Comparison of ENCODE assay signal across 22 cellular contexts in the genomic region with DNA sequence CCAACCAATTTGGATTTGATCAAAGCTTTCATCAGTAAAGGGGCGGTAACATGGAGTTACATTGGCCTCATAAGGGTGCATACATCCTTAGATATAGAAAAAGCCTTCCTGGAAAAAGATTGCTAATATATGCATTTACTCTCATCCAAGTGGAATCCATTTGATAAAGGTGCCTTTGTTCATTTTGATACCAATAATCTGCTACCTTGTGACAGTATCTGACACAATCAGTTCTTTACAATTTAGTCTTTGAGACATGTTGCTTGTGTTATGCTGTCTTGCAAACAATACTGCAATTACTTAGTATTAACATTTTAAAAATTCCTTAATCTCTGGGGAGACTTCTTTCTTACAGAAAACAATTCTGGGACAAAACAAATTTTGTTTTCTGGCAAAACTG.
DNase-seq lines count a peak whose midpoint lies in the region; ATAC-seq and TF ChIP-seq lines count a peak whose summit lies in the region.
"Had no signal": no experiment of that assay in that cellular context is flagged by ENCODE, and none has a peak within 500 bp of the region (broad histone marks: within the 10 kb centered on the region; RNA-seq: fewer than 3 reads in every experiment).

No MANE protein-coding gene starts in this region.

- no peaks in the 10 kb centered on the region for H3K9me3 Mint-ChIP-seq in CD4-positive, alpha-beta T cell
- H3K9me3 Mint-ChIP-seq: CD8-positive, alpha-beta T cell had no signal

- H3K4me3 Mint-ChIP-seq in CD4-positive, alpha-beta T cell = peak overlapping the region; percentile 58
- H3K4me3 Mint-ChIP-seq: CD14-positive monocyte; CD4-positive, CD25-positive, alpha-beta regulatory T cell; CD8-positive, alpha-beta T cell had no signal

- intact Hi-C loops in CD4-positive, alpha-beta T cell (cut with DNase I, micrococcal nuclease) = no loop called here

- POLR2A ChIA-PET in CD4-positive, alpha-beta T cell (lab: Charles Lee) = no interaction called here

- H3K27me3 Mint-ChIP-seq in CD4-positive, alpha-beta T cell = no peaks in the 10 kb centered on the region
- H3K27me3 Mint-ChIP-seq: CD4-positive, CD25-positive, alpha-beta regulatory T cell had no signal

- H3K9me3 ChIP-seq in CD4-positive, alpha-beta T cell (ENCODE audit: control insufficient read depth, low read length) = no peaks in the 10 kb centered on the region
- H3K9me3 ChIP-seq: BLaER1 had no signal

- no peaks in the 10 kb centered on the region for H3K27me3 ChIP-seq in CD4-positive, alpha-beta T cell (ENCODE audit: control insufficient read depth, insufficient read depth, low read length)
- H3K27me3 ChIP-seq: BE2C, BLaER1 had no signal

- peaks cover 36% of the 10 kb centered on the region for H3K4me1 Mint-ChIP-seq in CD4-positive, alpha-beta T cell (ENCODE audit: low read depth)
- H3K4me1 Mint-ChIP-seq: CD14-positive monocyte; CD4-positive, CD25-positive, alpha-beta regulatory T cell had no signal

- DNase-seq in CD4-positive, alpha-beta T cell = no peak
- DNase-seq in COLO829 (ENCODE audit: low spot score) (peak; percentile 64), foreskin melanocyte (peak; percentile 62), NCI-H1930 (lab: John Stamatoyannopoulos, UW) (no peak), midbrain (lab: John Stamatoyannopoulos, UW) (no peak)
- DNase-seq: 8988T; ACHN; BE2C; C1 segment of cervical spinal cord; CD4-positive, CD25-positive, alpha-beta regulatory T cell; CD8-positive, alpha-beta T cell; COR-L47; DMS 273 treated with DMSO at 0.1 percent for 48 hours; DMS153; DMS53; DMS79; DND-41; EL; GDM1 had no signal

- ATAC-seq in CD4-positive, alpha-beta T cell (ENCODE audit: poor library complexity) = no peak
- ATAC-seq: CD8-positive, alpha-beta T cell; GM12878 had no signal

- H3K36me3 Mint-ChIP-seq in CD4-positive, alpha-beta T cell (ENCODE audit: low read depth) = no peaks in the 10 kb centered on the region
- H3K36me3 Mint-ChIP-seq: CD14-positive monocyte; CD4-positive, CD25-positive, alpha-beta regulatory T cell; CD8-positive, alpha-beta T cell had no signal

- no peak for TF ChIP-seq CTCF in CD4-positive, alpha-beta T cell (IDR thresholded peaks at IDR 0.05)

- no peak overlapping the region for H3K27ac ChIP-seq in CD4-positive, alpha-beta T cell (ENCODE audit: low read depth, low read length)
- H3K27ac ChIP-seq: BLaER1 had no signal

- no peak overlapping the region for H3K27ac Mint-ChIP-seq in CD4-positive, alpha-beta T cell
- H3K27ac Mint-ChIP-seq: CD14-positive monocyte; CD4-positive, CD25-positive, alpha-beta regulatory T cell; CD8-positive, alpha-beta T cell had no signal

- CTCF ChIA-PET in CD4-positive, alpha-beta T cell (lab: Charles Lee) = no interaction called here

Comparison
In these comparisons a context has a peak if more than half of its experiments do, and no peak if none do; other contexts are left out.
1. DNase-seq: peak in COLO829 (single experiment) and foreskin melanocyte (single experiment); none in CD4-positive, alpha-beta T cell (0 of 10), NCI-H1930 (0 of 2) and midbrain (single experiment).